ENCODE assay signal across 1 cellular context in genomic region chr9:35727676-35728040, GRCh38.
TF ChIP-seq lines count a peak whose summit lies in the region.

No MANE protein-coding gene starts in this region.

TF ChIP-seq in IMR-90, 13 proteins besides CTCF, POLR2A, EP300 and RAD21 (continued from another document):
- TF ChIP-seq CHD1 (IDR thresholded peaks at IDR 0.05; ENCODE audit: low read depth, low read length) = no peak
